In genomic region chr2:141871913-141872634, GRCh38 we compare ENCODE assay signal across 17 cellular contexts.
DNase-seq lines count a peak whose midpoint lies in the region; ATAC-seq, FAIRE-seq and TF ChIP-seq lines count a peak whose summit lies in the region.
"Had no signal": no experiment of that assay in that cellular context is flagged by ENCODE, and none has a peak within 500 bp of the region (broad histone marks: within the 10 kb centered on the region; RNA-seq: fewer than 3 reads in every experiment).

No MANE protein-coding gene starts in this region.

- H3K9ac ChIP-seq in NT2/D1 (ENCODE audit: insufficient read length, low read depth), result no peak overlapping the region
- no peak overlapping the region for H3K9ac ChIP-seq in iPS-15b (ENCODE audit: low read depth, low read length)
- H3K9ac ChIP-seq in kidney (ENCODE audit: low read length in 2 of 2), result no peak overlapping the region
- H3K9ac ChIP-seq: BLaER1 treated with 17β-estradiol and CSF1 and Interleukin-3, amounts not matched to agents 10 nM and 100 nM; KMS-11 had no signal

- no peaks in the 10 kb centered on the region for H3K27me3 Mint-ChIP-seq in activated naive CD4-positive, alpha-beta T cell treated with anti-CD3 and anti-CD28 coated beads, Interleukin-2, amount 50 U/mL, for 24 hours
- H3K27me3 Mint-ChIP-seq: CD4-positive, CD25-positive, alpha-beta regulatory T cell had no signal

- H3K9me3 Mint-ChIP-seq in activated naive CD4-positive, alpha-beta T cell treated with anti-CD3 and anti-CD28 coated beads, Interleukin-2, amount 50 U/mL, for 24 hours, result peaks cover 9% of the 10 kb centered on the region

- peak overlapping the region; percentile 3 for H3K27ac Mint-ChIP-seq in activated naive CD4-positive, alpha-beta T cell treated with anti-CD3 and anti-CD28 coated beads, Interleukin-2, amount 50 U/mL, for 24 hours
- H3K27ac Mint-ChIP-seq: CD4-positive, CD25-positive, alpha-beta regulatory T cell had no signal

- H3K4me3 Mint-ChIP-seq in activated naive CD4-positive, alpha-beta T cell treated with anti-CD3 and anti-CD28 coated beads, Interleukin-2, amount 50 U/mL, for 24 hours, result no peak overlapping the region
- H3K4me3 Mint-ChIP-seq: CD4-positive, CD25-positive, alpha-beta regulatory T cell had no signal

- H3K4me1 Mint-ChIP-seq in activated naive CD4-positive, alpha-beta T cell treated with anti-CD3 and anti-CD28 coated beads, Interleukin-2, amount 50 U/mL, for 24 hours, result no peaks in the 10 kb centered on the region
- H3K4me1 Mint-ChIP-seq: CD4-positive, CD25-positive, alpha-beta regulatory T cell had no signal

- no peak overlapping the region for H3K4me3 ChIP-seq in NT2/D1 (ENCODE audit: insufficient read length, low read depth)
- peak overlapping the region; percentile 0 for H3K4me3 ChIP-seq in iPS-15b (ENCODE audit: low read depth, low read length)
- no peak overlapping the region for H3K4me3 ChIP-seq in kidney (ENCODE audit: low read length in 2 of 2)
- H3K4me3 ChIP-seq: BLaER1 treated with 17β-estradiol and CSF1 and Interleukin-3, amounts not matched to agents 10 nM and 100 nM; GM12878 had no signal

- FAIRE-seq in kidney (lab: Jason Lieb, UNC), result no peak
- FAIRE-seq: GM12878, GM18507, H54 had no signal

- DNase-seq in activated naive CD4-positive, alpha-beta T cell treated with anti-CD3 and anti-CD28 coated beads, Interleukin-2, amount 50 U/mL, for 16 hours, result no peak
- DNase-seq in NT2/D1 (ENCODE audit: low read depth, low spot score), result peak; percentile 8
- no peak for DNase-seq in HEK293T (ENCODE audit: extremely low spot score)
- DNase-seq in D341Med (ENCODE audit: low spot score), result no peak
- no peak for DNase-seq in kidney
- DNase-seq: CD4-positive, CD25-positive, alpha-beta regulatory T cell; DMS 273 treated with DMSO at 0.1 percent for 48 hours had no signal

- POLR2A ChIA-PET in HEK293T (lab: Yijun Ruan, JAX), result no interaction called here

- no peak for TF ChIP-seq CTCF in kidney (IDR thresholded peaks at IDR 0.05; ENCODE audit: borderline replicate concordance, extremely low read depth, insufficient read depth)

- no peaks in the 10 kb centered on the region for H3K9me3 ChIP-seq in NT2/D1 (ENCODE audit: insufficient read depth, low read length)
- H3K9me3 ChIP-seq in iPS-15b (ENCODE audit: control insufficient read depth, insufficient read depth, low read length), result no peaks in the 10 kb centered on the region
- H3K9me3 ChIP-seq in kidney (ENCODE audit: control insufficient read depth in 1 of 2, low read length in 2 of 2), result no peaks in the 10 kb centered on the region
- H3K9me3 ChIP-seq: BLaER1 treated with 17β-estradiol and CSF1 and Interleukin-3, amounts not matched to agents 10 nM and 100 nM had no signal

- ATAC-seq in HG02885 (IDR thresholded peaks at IDR 0.05; ENCODE audit: poor library complexity, unreplicated experiment), result no peak
- ATAC-seq: GM12878 had no signal

- no peaks in the 10 kb centered on the region for H3K36me3 Mint-ChIP-seq in activated naive CD4-positive, alpha-beta T cell treated with anti-CD3 and anti-CD28 coated beads, Interleukin-2, amount 50 U/mL, for 24 hours
- H3K36me3 Mint-ChIP-seq: CD4-positive, CD25-positive, alpha-beta regulatory T cell had no signal

- H3K4me1 ChIP-seq in NT2/D1 (ENCODE audit: insufficient read depth, insufficient read length), result no peaks in the 10 kb centered on the region
- peaks cover 11% of the 10 kb centered on the region for H3K4me1 ChIP-seq in iPS-15b (ENCODE audit: control insufficient read depth, insufficient read depth, low read length)
- H3K4me1 ChIP-seq in kidney (ENCODE audit: control insufficient read depth in 1 of 2, insufficient read depth in 1 of 2, low read depth in 1 of 2, low read length in 2 of 2), result no peaks in the 10 kb centered on the region
- H3K4me1 ChIP-seq: BLaER1 treated with 17β-estradiol and CSF1 and Interleukin-3, amounts not matched to agents 10 nM and 100 nM had no signal

- H3K27me3 ChIP-seq in NT2/D1 (ENCODE audit: insufficient read depth, insufficient read length) (no peaks in the 10 kb centered on the region), iPS-15b (ENCODE audit: control insufficient read depth, insufficient read depth, low read length) (no peaks in the 10 kb centered on the region)
- H3K27me3 ChIP-seq: BLaER1 treated with 17β-estradiol and CSF1 and Interleukin-3, amounts not matched to agents 10 nM and 100 nM had no signal

- H3K36me3 ChIP-seq in NT2/D1 (ENCODE audit: insufficient read depth, insufficient read length, low read length) (no peaks in the 10 kb centered on the region), iPS-15b (ENCODE audit: control insufficient read depth, insufficient read depth, low read length) (no peaks in the 10 kb centered on the region), kidney (ENCODE audit: control insufficient read depth in 1 of 2, insufficient read depth in 2 of 2, low read length in 2 of 2) (no peaks in the 10 kb centered on the region)
- H3K36me3 ChIP-seq: BLaER1 treated with 17β-estradiol and CSF1 and Interleukin-3, amounts not matched to agents 10 nM and 100 nM had no signal

- CTCF ChIA-PET in HEK293T (lab: Yijun Ruan, JAX), result no interaction called here

- intact Hi-C loops in kidney (cut with DNase I), result no loop called here

- no peak overlapping the region for H3K27ac ChIP-seq in kidney (ENCODE audit: low read depth in 2 of 2, low read length in 2 of 2)
- H3K27ac ChIP-seq: 22Rv1; BLaER1 treated with 17β-estradiol and CSF1 and Interleukin-3, amounts not matched to agents 10 nM and 100 nM; HL-60; KMS-11 had no signal

TF ChIP-seq in HEK293T, 16 proteins besides CTCF, POLR2A, EP300 and RAD21:
- TF ChIP-seq FOXK2 (IDR thresholded peaks at IDR 0.05) (no peak), FOXA1 (IDR thresholded peaks at IDR 0.05) (no peak), CTBP1 (IDR thresholded peaks at IDR 0.05; ENCODE audit: borderline replicate concordance) (no peak), HDGF (IDR thresholded peaks at IDR 0.05; ENCODE audit: borderline replicate concordance) (no peak), SUZ12 (IDR thresholded peaks at IDR 0.05) (no peak), FOXM1 (IDR thresholded peaks at IDR 0.05; ENCODE audit: borderline replicate concordance) (no peak), PKNOX1 (IDR thresholded peaks at IDR 0.05) (no peak), ARNT (IDR thresholded peaks at IDR 0.05) (no peak), TARDBP (IDR thresholded peaks at IDR 0.05) (no peak), SP1 (IDR thresholded peaks at IDR 0.05) (no peak), ZNF384 (IDR thresholded peaks at IDR 0.05) (no peak), LEF1 (IDR thresholded peaks at IDR 0.05; ENCODE audit: borderline replicate concordance) (no peak), NFRKB (IDR thresholded peaks at IDR 0.05) (no peak), ELF4 (IDR thresholded peaks at IDR 0.05) (no peak), L3MBTL2 (conservative IDR thresholded peaks at IDR 0.05) (no peak), BHLHE40 (IDR thresholded peaks at IDR 0.05; ENCODE audit: borderline replicate concordance) (no peak)
